Comparison of ENCODE assay signal across 35 cellular contexts in the genomic region with DNA sequence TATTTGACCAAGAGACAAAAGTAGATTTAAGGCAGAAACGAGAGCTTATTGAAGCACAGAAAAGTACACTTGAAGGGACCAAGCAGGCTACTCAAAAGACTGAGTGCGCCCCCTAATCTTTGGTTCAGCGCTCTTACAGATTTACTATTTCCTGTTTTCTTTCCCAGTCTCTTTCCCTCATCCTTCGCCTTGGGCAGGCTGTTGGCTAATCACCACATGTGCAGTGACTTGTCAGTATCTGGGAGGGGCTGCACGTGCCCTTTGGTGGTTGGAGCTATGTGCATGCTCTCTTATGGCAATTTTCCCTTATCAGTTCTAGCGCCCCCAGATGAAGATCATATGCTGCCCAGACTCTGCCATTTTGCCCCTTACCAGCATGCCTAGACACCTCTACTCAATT. TPM values are rescaled to one million over a fixed set of nuclear protein-coding genes. Genes with fewer than 3 reads are reported as not detected.
"Had no signal": no experiment of that assay in that cellular context is flagged by ENCODE, and none has a peak within 500 bp of the region (broad histone marks: within the 10 kb centered on the region; RNA-seq: fewer than 3 reads in every experiment).

No MANE protein-coding gene starts in this region.

- ATAC-seq: activated CD4-positive, alpha-beta T cell treated with anti-CD3 and anti-CD28 coated beads for 36 hours; activated CD8-positive, alpha-beta memory T cell treated with anti-CD3 and anti-CD28 coated beads, Interleukin-2, amount 10 ng/mL, durations not matched to agents 7 days and 5 days; activated CD8-positive, alpha-beta T cell treated with anti-CD3 and anti-CD28 coated beads, Interleukin-2, amount 10 ng/mL, durations not matched to agents 7 days and 5 days; activated naive CD4-positive, alpha-beta T cell treated with anti-CD3 and anti-CD28 coated beads, Interleukin-2, amount 50 U/mL, for 72 hours; body of pancreas had no signal

- DNase-seq: activated B cell treated with CpG ODN at 0.5 μM for 24 hours; activated CD4-positive, alpha-beta memory T cell treated with anti-CD3 and anti-CD28 coated beads, Interleukin-2, amount 10 ng/mL, durations not matched to agents 7 days and 5 days; activated CD4-positive, alpha-beta T cell treated with anti-CD3 and anti-CD28 coated beads for 36 hours; activated CD4-positive, alpha-beta T cell treated with anti-CD3 and anti-CD28 coated beads for 48 hours; activated CD4-positive, alpha-beta T cell treated with anti-CD3 and anti-CD28 coated beads, Interleukin-2, amount 10 ng/mL, durations not matched to agents 7 days and 5 days; activated CD4-positive, alpha-beta T cell treated with anti-CD3 and anti-CD28 coated beads, Interleukin-2, amount 50 U/mL, for 48 hours; activated CD4-positive, CD25-positive, alpha-beta regulatory T cell treated with anti-CD3 and anti-CD28 coated beads, Interleukin-2, amount 50 U/mL, for 72 hours; activated CD8-positive, alpha-beta memory T cell treated with anti-CD3 and anti-CD28 coated beads for 24 hours; activated CD8-positive, alpha-beta memory T cell treated with anti-CD3 and anti-CD28 coated beads, Interleukin-2, amount 10 ng/mL, durations not matched to agents 7 days and 5 days; activated CD8-positive, alpha-beta memory T cell treated with anti-CD3 and anti-CD28 coated beads, Interleukin-2, amount 50 U/mL, for 48 hours; activated CD8-positive, alpha-beta T cell treated with anti-CD3 and anti-CD28 coated beads, Interleukin-2, amount 10 ng/mL, durations not matched to agents 7 days and 5 days; activated effector memory CD4-positive, alpha-beta T cell treated with anti-CD3 and anti-CD28 coated beads, Interleukin-2, amount 50 U/mL, for 16 hours; activated gamma-delta T cell treated with Interleukin-2 at 50 U/mL for 16 hours; activated naive CD4-positive, alpha-beta T cell; activated naive CD4-positive, alpha-beta T cell treated with anti-CD3 and anti-CD28 coated beads for 36 hours; activated naive CD4-positive, alpha-beta T cell treated with anti-CD3 and anti-CD28 coated beads, Interleukin-2, amount 50 U/mL, for 16 hours; activated naive CD8-positive, alpha-beta T cell treated with anti-CD3 and anti-CD28 coated beads for 36 hours; activated T-cell treated with anti-CD3 and anti-CD28 coated beads, Interleukin-2, amount 50 U/mL, for 24 hours; activated T-cell treated with anti-CD3 and anti-CD28 coated beads, Interleukin-2, amount 50 U/mL, for 48 hours; adrenal gland; amniotic stem cell; aorta; body of pancreas; brain microvascular endothelial cell; caudate nucleus; cerebellar nuclear complex; T-helper 1 cell; T-helper 2 cell; T-helper 9 cell had no signal

- H3K4me1 ChIP-seq: adrenal gland, body of pancreas had no signal

- H3K27ac ChIP-seq: adrenal gland, body of pancreas, brain microvascular endothelial cell, cardiac muscle cell, VCaP had no signal

- H3K4me3 ChIP-seq: adrenal gland, body of pancreas, cardiac muscle cell had no signal

- H3K36me3 ChIP-seq: adrenal gland, brain microvascular endothelial cell, cardiac muscle cell had no signal

- H3K27me3 ChIP-seq: adrenal gland, body of pancreas, brain microvascular endothelial cell, cardiac muscle cell had no signal

- H3K9me3 ChIP-seq: body of pancreas had no signal

RNA-seq across cellular contexts. Expression of a gene that starts 35.4 kb away (rescaled TPM):
- total RNA-seq: activated B cell treated with CpG ODN at 0.5 μM for 24 hours; activated CD4-positive, alpha-beta memory T cell treated with anti-CD3 and anti-CD28 coated beads, Interleukin-2, amount 10 ng/mL, durations not matched to agents 7 days and 5 days; activated CD4-positive, alpha-beta T cell treated with anti-CD3 and anti-CD28 coated beads for 36 hours; activated CD4-positive, alpha-beta T cell treated with anti-CD3 and anti-CD28 coated beads, Interleukin-2, amount 10 ng/mL, durations not matched to agents 7 days and 5 days; activated CD8-positive, alpha-beta memory T cell treated with anti-CD3 and anti-CD28 coated beads, Interleukin-2, amount 10 ng/mL, durations not matched to agents 7 days and 5 days; activated CD8-positive, alpha-beta T cell treated with anti-CD3 and anti-CD28 coated beads, Interleukin-2, amount 10 ng/mL, durations not matched to agents 7 days and 5 days; activated naive CD4-positive, alpha-beta T cell treated with anti-CD3 and anti-CD28 coated beads for 36 hours; activated naive CD4-positive, alpha-beta T cell treated with anti-CD3 and anti-CD28 coated beads, Interleukin-2, amount 50 U/mL, for 72 hours; activated naive CD8-positive, alpha-beta T cell treated with anti-CD3 and anti-CD28 coated beads for 36 hours; activated T-helper 2 cell treated with anti-CD3 and anti-CD28 coated beads, Interferon-gamma antibody, Interleukin-2, Interleukin-4, amounts not matched to agents 10 μg/mL and 5 μg/mL and 100 μg/mL, durations not matched to agents 14 hours and 24 hours and 36 hours; astrocyte; bronchial epithelial cell had no signal
